ENCODE assay signal across 32 cellular contexts in the genomic region with DNA sequence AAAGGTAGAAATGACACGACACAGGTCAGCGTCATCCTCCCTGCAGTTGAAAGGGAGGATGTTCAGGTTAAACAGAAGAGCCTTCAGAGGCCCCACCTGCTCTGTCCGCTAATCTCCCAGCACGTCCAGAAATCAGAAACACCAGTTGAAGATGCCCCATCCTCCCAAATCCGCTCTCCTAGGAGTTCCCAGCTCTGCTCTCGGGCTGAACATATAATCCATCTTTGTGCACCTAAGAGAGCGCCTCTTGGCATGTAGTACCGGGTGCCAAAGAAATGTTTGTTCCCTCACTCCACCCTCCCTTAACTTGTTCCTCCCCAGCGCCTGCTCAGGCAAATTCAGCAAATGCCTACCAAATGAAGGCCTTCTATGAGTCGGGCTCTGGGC.
"Had no signal": no experiment of that assay in that cellular context is flagged by ENCODE, and none has a peak within 500 bp of the region (broad histone marks: within the 10 kb centered on the region; RNA-seq: fewer than 3 reads in every experiment).

No MANE protein-coding gene starts in this region.

- H3K4me1 Mint-ChIP-seq: activated B cell treated with CpG ODN at 0.5 μM for 24 hours; activated CD4-positive, alpha-beta T cell treated with anti-CD3 and anti-CD28 coated beads for 36 hours; immature natural killer cell; naive thymus-derived CD4-positive, alpha-beta T cell; stimulated activated memory B cell treated with anti-CD40 and anti-IgM and Interleukin-4, amounts not matched to agents 10 μg/mL and 1 μg/mL and 100 μg/mL, for 72 hours; stimulated activated naive CD8-positive, alpha-beta T cell treated with anti-CD3 and anti-CD28 coated beads, Interleukin-15, amount 100 ng/mL, for 72 hours had no signal

- H3K27ac Mint-ChIP-seq: activated B cell treated with CpG ODN at 0.5 μM for 24 hours; activated CD4-positive, alpha-beta T cell treated with anti-CD3 and anti-CD28 coated beads for 36 hours; activated naive CD4-positive, alpha-beta T cell treated with anti-CD3 and anti-CD28 coated beads, Interleukin-2, amount 50 U/mL, for 72 hours; activated T-cell treated with anti-CD3 and anti-CD28 coated beads, Interleukin-2, amount 50 U/mL, for 72 hours; immature natural killer cell; mesothelial cell of epicardium; naive thymus-derived CD4-positive, alpha-beta T cell; progenitor cell of endocrine pancreas; stimulated activated memory B cell treated with anti-CD40 and anti-IgM and Interleukin-4, amounts not matched to agents 10 μg/mL and 1 μg/mL and 100 μg/mL, for 72 hours; stimulated activated naive CD8-positive, alpha-beta T cell treated with anti-CD3 and anti-CD28 coated beads, Interleukin-15, amount 100 ng/mL, for 72 hours had no signal

- H3K9me3 Mint-ChIP-seq: activated B cell treated with CpG ODN at 0.5 μM for 24 hours; activated naive CD4-positive, alpha-beta T cell treated with anti-CD3 and anti-CD28 coated beads, Interleukin-2, amount 50 U/mL, for 72 hours; activated T-cell treated with anti-CD3 and anti-CD28 coated beads, Interleukin-2, amount 50 U/mL, for 72 hours; mesothelial cell of epicardium; naive thymus-derived CD4-positive, alpha-beta T cell; stimulated activated memory B cell treated with anti-CD40 and anti-IgM and Interleukin-4, amounts not matched to agents 10 μg/mL and 1 μg/mL and 100 μg/mL, for 72 hours; stimulated activated naive CD8-positive, alpha-beta T cell treated with anti-CD3 and anti-CD28 coated beads, Interleukin-15, amount 100 ng/mL, for 72 hours had no signal

- H3K27ac ChIP-seq: cardiac muscle cell, colonic mucosa, heart left ventricle, thyroid gland, upper lobe of left lung had no signal

- H3K9me3 ChIP-seq: colonic mucosa, heart left ventricle, thyroid gland, upper lobe of left lung, vagina had no signal

- H3K36me3 ChIP-seq: cardiac muscle cell, colonic mucosa, heart left ventricle, thyroid gland, upper lobe of left lung, vagina had no signal

- H3K36me3 Mint-ChIP-seq: activated naive CD4-positive, alpha-beta T cell treated with anti-CD3 and anti-CD28 coated beads, Interleukin-2, amount 50 U/mL, for 72 hours; immature natural killer cell; mesothelial cell of epicardium; naive thymus-derived CD4-positive, alpha-beta T cell; stimulated activated memory B cell treated with anti-CD40 and anti-IgM and Interleukin-4, amounts not matched to agents 10 μg/mL and 1 μg/mL and 100 μg/mL, for 72 hours had no signal

- H3K4me1 ChIP-seq: colonic mucosa had no signal

- DNase-seq: activated B cell treated with CpG ODN at 0.5 μM for 24 hours; activated CD4-positive, alpha-beta T cell treated with anti-CD3 and anti-CD28 coated beads for 36 hours; activated naive CD4-positive, alpha-beta T cell; activated T-cell treated with anti-CD3 and anti-CD28 coated beads for 4 hours; activated T-cell treated with anti-CD3 and anti-CD28 coated beads, Interleukin-2, amount 50 U/mL, for 72 hours; cerebellar nuclear complex; colonic mucosa; effector memory CD4-positive, alpha-beta T cell; erythroblast; foreskin fibroblast; heart left ventricle; immature natural killer cell; kidney; mammary epithelial cell; naive thymus-derived CD4-positive, alpha-beta T cell; retina; small intestine; stimulated activated CD4-positive, alpha-beta T cell treated with anti-CD3 and anti-CD28 coated beads, Interleukin-1b, Interleukin-23, amount 100 ng/mL, for 48 hours; stimulated activated CD4-positive, alpha-beta T cell treated with anti-CD3 and anti-CD28 coated beads, Interleukin-4, amount 100 ng/mL, for 4 hours; stimulated activated CD8-positive, alpha-beta memory T cell treated with anti-CD3 and anti-CD28 coated beads, Interleukin-4, amount 100 ng/mL, for 48 hours; stimulated activated naive CD8-positive, alpha-beta T cell treated with anti-CD3 and anti-CD28 coated beads, Interleukin-15, amount 100 ng/mL, for 72 hours; T-helper 2 cell; thyroid gland; upper lobe of left lung had no signal

- ATAC-seq: activated CD4-positive, alpha-beta T cell treated with anti-CD3 and anti-CD28 coated beads for 36 hours; activated naive CD4-positive, alpha-beta T cell treated with anti-CD3 and anti-CD28 coated beads, Interleukin-2, amount 50 U/mL, for 72 hours; activated T-cell treated with anti-CD3 and anti-CD28 coated beads, Interleukin-2, amount 50 U/mL, for 72 hours; heart left ventricle; left colon; naive thymus-derived CD4-positive, alpha-beta T cell; sciatic nerve; stimulated activated memory B cell treated with anti-CD40 and anti-IgM and Interleukin-4, amounts not matched to agents 10 μg/mL and 1 μg/mL and 100 μg/mL, for 72 hours; stimulated activated naive CD8-positive, alpha-beta T cell treated with anti-CD3 and anti-CD28 coated beads, Interleukin-15, amount 100 ng/mL, for 72 hours had no signal

- H3K4me3 ChIP-seq: cardiac muscle cell, colonic mucosa, heart left ventricle, thyroid gland, upper lobe of left lung, vagina had no signal

- H3K27me3 ChIP-seq: cardiac muscle cell, colonic mucosa, heart left ventricle, thyroid gland, upper lobe of left lung, vagina had no signal

- H3K4me3 Mint-ChIP-seq: activated B cell treated with CpG ODN at 0.5 μM for 24 hours; activated CD4-positive, alpha-beta T cell treated with anti-CD3 and anti-CD28 coated beads for 36 hours; activated T-cell treated with anti-CD3 and anti-CD28 coated beads, Interleukin-2, amount 50 U/mL, for 72 hours; immature natural killer cell; mesothelial cell of epicardium; naive thymus-derived CD4-positive, alpha-beta T cell; stimulated activated memory B cell treated with anti-CD40 and anti-IgM and Interleukin-4, amounts not matched to agents 10 μg/mL and 1 μg/mL and 100 μg/mL, for 72 hours; stimulated activated naive CD8-positive, alpha-beta T cell treated with anti-CD3 and anti-CD28 coated beads, Interleukin-15, amount 100 ng/mL, for 72 hours had no signal
